Comparison of ENCODE assay signal across 1 cellular context in the genomic region with DNA sequence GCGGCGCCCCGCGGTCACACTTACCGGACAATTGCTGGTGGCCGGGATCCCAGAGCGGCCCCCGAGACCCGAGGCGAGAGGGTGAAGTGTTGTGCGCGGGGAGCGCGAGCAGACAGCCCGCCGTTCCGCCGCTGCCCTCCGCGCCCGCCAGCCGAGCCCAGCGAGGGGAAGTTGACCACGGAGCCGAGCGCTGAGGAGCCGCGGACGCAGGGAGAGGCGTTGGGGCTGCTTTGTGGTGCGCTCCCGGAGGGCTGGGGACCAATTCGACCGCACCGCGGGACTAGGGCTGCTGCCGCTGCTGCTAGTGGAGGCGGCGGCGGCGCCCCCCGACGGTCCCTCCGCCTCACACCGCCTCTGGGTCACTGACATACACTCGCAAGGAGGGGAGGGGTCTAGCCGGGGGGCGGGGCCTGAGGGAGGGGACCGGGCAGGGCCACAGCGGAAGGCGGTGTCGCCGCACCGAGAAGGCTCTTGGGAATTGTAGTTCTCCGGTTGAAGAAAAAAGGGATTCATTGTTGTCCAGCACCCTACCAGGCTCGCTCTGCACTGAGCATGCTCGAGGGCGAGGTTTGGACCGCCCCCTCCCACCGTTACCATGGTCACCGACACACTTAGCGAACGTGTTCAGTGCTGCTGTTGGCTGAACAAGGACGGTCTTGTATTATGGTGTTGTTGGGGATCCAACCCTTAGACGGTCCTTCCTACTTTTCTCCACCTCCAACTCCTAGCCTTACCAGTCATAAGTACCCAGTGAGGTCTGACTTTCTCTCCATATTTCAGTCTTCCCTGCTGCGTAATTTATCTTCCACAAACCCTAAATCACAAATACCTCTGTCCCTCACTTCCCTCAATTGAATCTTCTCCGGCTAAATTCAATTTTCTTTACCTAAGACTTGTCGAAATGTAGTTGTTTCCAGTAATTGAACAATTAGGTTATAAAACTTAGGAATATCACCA.
TF ChIP-seq lines count a peak whose summit lies in the region.

A gene with protein sequence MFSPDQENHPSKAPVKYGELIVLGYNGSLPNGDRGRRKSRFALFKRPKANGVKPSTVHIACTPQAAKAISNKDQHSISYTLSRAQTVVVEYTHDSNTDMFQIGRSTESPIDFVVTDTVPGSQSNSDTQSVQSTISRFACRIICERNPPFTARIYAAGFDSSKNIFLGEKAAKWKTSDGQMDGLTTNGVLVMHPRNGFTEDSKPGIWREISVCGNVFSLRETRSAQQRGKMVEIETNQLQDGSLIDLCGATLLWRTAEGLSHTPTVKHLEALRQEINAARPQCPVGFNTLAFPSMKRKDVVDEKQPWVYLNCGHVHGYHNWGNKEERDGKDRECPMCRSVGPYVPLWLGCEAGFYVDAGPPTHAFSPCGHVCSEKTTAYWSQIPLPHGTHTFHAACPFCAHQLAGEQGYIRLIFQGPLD (minus strand): TSS at position 364 of the 957 bp plus-strand sequence. CDS start 36,110 bp downstream, outside the sequence.

TF ChIP-seq in HepG2, 621 proteins besides CTCF, POLR2A, EP300 and RAD21 (continued from another document and continues in another):
- TF ChIP-seq, protein P1, sequence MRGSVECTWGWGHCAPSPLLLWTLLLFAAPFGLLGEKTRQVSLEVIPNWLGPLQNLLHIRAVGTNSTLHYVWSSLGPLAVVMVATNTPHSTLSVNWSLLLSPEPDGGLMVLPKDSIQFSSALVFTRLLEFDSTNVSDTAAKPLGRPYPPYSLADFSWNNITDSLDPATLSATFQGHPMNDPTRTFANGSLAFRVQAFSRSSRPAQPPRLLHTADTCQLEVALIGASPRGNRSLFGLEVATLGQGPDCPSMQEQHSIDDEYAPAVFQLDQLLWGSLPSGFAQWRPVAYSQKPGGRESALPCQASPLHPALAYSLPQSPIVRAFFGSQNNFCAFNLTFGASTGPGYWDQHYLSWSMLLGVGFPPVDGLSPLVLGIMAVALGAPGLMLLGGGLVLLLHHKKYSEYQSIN (CRISPR knock-in tag; IDR thresholded peaks at IDR 0.05; ENCODE audit: borderline replicate concordance) = no peak
- TF ChIP-seq ZNF12 (CRISPR knock-in tag; IDR thresholded peaks at IDR 0.05) (peak; percentile 64), ZFP62 (CRISPR knock-in tag; IDR thresholded peaks at IDR 0.05) (no peak), PHF21A (CRISPR knock-in tag; IDR thresholded peaks at IDR 0.05) (no peak), ZNF644 (CRISPR knock-in tag; IDR thresholded peaks at IDR 0.05; ENCODE audit: low read depth) (no peak), ZNF557 (CRISPR knock-in tag; IDR thresholded peaks at IDR 0.05) (no peak), PPARG (CRISPR knock-in tag; conservative IDR thresholded peaks at IDR 0.05) (peak; percentile 7), NCOA2 (CRISPR knock-in tag; IDR thresholded peaks at IDR 0.05) (peak; percentile 38), MYC (CRISPR knock-in tag; IDR thresholded peaks at IDR 0.05; ENCODE audit: borderline replicate concordance) (peak; percentile 30), RBM39 (IDR thresholded peaks at IDR 0.05; ENCODE audit: low read depth, low read length, poor library complexity, severe bottlenecking) (peak; percentile 79), HNRNPLL (IDR thresholded peaks at IDR 0.05; ENCODE audit: low read depth, low read length, poor library complexity, severe bottlenecking) (peak; percentile 82), ELF1 (CRISPR knock-in tag; IDR thresholded peaks at IDR 0.05) (peak; percentile 85), SOX13 (IDR thresholded peaks at IDR 0.05) (no peak; the same call in 1 of the 2 replicates), SOX13 (CRISPR knock-in tag; conservative IDR thresholded peaks at IDR 0.05 in 1 of 2, IDR thresholded peaks at IDR 0.05 in 1 of 2) (peak in 1 of 2 experiments; percentile 54; a peak in 1 of 4 replicates), ZNF709 (CRISPR knock-in tag; IDR thresholded peaks at IDR 0.05) (peak; percentile 88), NFYB (CRISPR knock-in tag; IDR thresholded peaks at IDR 0.05) (no peak), ZNF431 (CRISPR knock-in tag; IDR thresholded peaks at IDR 0.05; ENCODE audit: borderline replicate concordance, low read depth) (peak; percentile 62; the same call in 1 of the 2 replicates), ATF1 (CRISPR knock-in tag; IDR thresholded peaks at IDR 0.05) (no peak), DNMT1 (CRISPR knock-in tag; IDR thresholded peaks at IDR 0.05) (peak; percentile 92; the same call in 1 of the 2 replicates), ZNF564 (CRISPR knock-in tag; IDR thresholded peaks at IDR 0.05) (peak; percentile 61; the same call in 1 of the 2 replicates), ARNTL (CRISPR knock-in tag; IDR thresholded peaks at IDR 0.05) (peak; percentile 62; the same call in 1 of the 2 replicates), ZNF775 (CRISPR knock-in tag; IDR thresholded peaks at IDR 0.05; ENCODE audit: borderline replicate concordance) (0 out of 2 replicates have a peak, but pooled peaks have one; percentile 79), NFE2L2 (IDR thresholded peaks at IDR 0.05; ENCODE audit: low read length) (no peak), SMARCC2 (IDR thresholded peaks at IDR 0.05) (no peak), ZNF317 (CRISPR knock-in tag; IDR thresholded peaks at IDR 0.05) (peak; percentile 92), DNMT3B (CRISPR knock-in tag; conservative IDR thresholded peaks at IDR 0.05) (no peak), SIN3B (IDR thresholded peaks at IDR 0.05; ENCODE audit: low read length) (no peak), CEBPB (IDR thresholded peaks at IDR 0.05; ENCODE audit: borderline replicate concordance, low read depth, low read length) (no peak), TBP (CRISPR knock-in tag; IDR thresholded peaks at IDR 0.05) (no peak), ZMAT3 (CRISPR knock-in tag; conservative IDR thresholded peaks at IDR 0.05) (peak; percentile 98), ZNF235 (CRISPR knock-in tag; IDR thresholded peaks at IDR 0.05; ENCODE audit: borderline replicate concordance) (peak; percentile 73; the same call in 1 of the 2 replicates), GATAD1 (CRISPR knock-in tag; IDR thresholded peaks at IDR 0.05) (peak; percentile 42; the same call in 1 of the 2 replicates), ZNF737 (CRISPR knock-in tag; IDR thresholded peaks at IDR 0.05; ENCODE audit: borderline replicate concordance) (no peak), PAWR (CRISPR knock-in tag; IDR thresholded peaks at IDR 0.05; ENCODE audit: borderline replicate concordance) (no peak), ARNT2 (CRISPR knock-in tag; IDR thresholded peaks at IDR 0.05; ENCODE audit: low read depth) (peak; percentile 69; the same call in 1 of the 2 replicates), ZFP37 (CRISPR knock-in tag; IDR thresholded peaks at IDR 0.05; ENCODE audit: borderline replicate concordance) (no peak), PHB2 (IDR thresholded peaks at IDR 0.05; ENCODE audit: partially characterized antibody) (no peak)
- TF ChIP-seq, protein P2, sequence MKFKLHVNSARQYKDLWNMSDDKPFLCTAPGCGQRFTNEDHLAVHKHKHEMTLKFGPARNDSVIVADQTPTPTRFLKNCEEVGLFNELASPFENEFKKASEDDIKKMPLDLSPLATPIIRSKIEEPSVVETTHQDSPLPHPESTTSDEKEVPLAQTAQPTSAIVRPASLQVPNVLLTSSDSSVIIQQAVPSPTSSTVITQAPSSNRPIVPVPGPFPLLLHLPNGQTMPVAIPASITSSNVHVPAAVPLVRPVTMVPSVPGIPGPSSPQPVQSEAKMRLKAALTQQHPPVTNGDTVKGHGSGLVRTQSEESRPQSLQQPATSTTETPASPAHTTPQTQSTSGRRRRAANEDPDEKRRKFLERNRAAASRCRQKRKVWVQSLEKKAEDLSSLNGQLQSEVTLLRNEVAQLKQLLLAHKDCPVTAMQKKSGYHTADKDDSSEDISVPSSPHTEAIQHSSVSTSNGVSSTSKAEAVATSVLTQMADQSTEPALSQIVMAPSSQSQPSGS (CRISPR knock-in tag; IDR thresholded peaks at IDR 0.05) = 0 out of 2 replicates have a peak, but pooled peaks have one; percentile 57
- TF ChIP-seq, protein P3, sequence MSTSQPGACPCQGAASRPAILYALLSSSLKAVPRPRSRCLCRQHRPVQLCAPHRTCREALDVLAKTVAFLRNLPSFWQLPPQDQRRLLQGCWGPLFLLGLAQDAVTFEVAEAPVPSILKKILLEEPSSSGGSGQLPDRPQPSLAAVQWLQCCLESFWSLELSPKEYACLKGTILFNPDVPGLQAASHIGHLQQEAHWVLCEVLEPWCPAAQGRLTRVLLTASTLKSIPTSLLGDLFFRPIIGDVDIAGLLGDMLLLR (CRISPR knock-in tag; IDR thresholded peaks at IDR 0.05) = no peak; the same call in 1 of the 2 replicates
- TF ChIP-seq, protein P4, sequence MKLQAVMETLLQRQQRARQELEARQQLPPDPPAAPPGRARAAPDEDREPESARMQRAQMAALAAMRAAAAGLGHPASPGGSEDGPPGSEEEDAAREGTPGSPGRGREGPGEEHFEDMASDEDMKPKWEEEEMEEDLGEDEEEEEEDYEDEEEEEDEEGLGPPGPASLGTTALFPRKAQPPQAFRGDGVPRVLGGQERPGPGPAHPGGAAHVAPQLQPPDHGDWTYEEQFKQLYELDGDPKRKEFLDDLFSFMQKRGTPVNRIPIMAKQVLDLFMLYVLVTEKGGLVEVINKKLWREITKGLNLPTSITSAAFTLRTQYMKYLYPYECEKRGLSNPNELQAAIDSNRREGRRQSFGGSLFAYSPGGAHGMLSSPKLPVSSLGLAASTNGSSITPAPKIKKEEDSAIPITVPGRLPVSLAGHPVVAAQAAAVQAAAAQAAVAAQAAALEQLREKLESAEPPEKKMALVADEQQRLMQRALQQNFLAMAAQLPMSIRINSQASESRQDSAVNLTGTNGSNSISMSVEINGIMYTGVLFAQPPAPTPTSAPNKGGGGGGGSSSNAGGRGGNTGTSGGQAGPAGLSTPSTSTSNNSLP (IDR thresholded peaks at IDR 0.05; ENCODE audit: low read depth, low read length) = no peak
- TF ChIP-seq, protein P5, sequence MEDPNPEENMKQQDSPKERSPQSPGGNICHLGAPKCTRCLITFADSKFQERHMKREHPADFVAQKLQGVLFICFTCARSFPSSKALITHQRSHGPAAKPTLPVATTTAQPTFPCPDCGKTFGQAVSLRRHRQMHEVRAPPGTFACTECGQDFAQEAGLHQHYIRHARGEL (CRISPR knock-in tag; IDR thresholded peaks at IDR 0.05) = no peak
- TF ChIP-seq, protein P6, sequence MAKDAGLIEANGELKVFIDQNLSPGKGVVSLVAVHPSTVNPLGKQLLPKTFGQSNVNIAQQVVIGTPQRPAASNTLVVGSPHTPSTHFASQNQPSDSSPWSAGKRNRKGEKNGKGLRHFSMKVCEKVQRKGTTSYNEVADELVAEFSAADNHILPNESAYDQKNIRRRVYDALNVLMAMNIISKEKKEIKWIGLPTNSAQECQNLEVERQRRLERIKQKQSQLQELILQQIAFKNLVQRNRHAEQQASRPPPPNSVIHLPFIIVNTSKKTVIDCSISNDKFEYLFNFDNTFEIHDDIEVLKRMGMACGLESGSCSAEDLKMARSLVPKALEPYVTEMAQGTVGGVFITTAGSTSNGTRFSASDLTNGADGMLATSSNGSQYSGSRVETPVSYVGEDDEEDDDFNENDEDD (CRISPR knock-in tag; IDR thresholded peaks at IDR 0.05; ENCODE audit: borderline replicate concordance) = peak; percentile 6; the same call in 1 of the 2 replicates
- TF ChIP-seq, protein P7, sequence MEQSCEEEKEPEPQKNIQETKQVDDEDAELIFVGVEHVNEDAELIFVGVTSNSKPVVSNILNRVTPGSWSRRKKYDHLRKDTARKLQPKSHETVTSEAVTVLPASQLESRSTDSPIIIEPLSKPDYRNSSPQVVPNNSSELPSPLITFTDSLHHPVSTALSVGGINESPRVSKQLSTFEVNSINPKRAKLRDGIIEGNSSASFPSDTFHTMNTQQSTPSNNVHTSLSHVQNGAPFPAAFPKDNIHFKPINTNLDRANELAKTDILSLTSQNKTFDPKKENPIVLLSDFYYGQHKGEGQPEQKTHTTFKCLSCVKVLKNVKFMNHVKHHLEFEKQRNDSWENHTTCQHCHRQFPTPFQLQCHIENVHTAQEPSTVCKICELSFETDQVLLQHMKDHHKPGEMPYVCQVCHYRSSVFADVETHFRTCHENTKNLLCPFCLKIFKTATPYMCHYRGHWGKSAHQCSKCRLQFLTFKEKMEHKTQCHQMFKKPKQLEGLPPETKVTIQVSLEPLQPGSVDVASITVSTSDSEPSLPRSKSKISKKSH (CRISPR knock-in tag; IDR thresholded peaks at IDR 0.05; ENCODE audit: borderline replicate concordance) = peak; percentile 48; the same call in 1 of the 2 replicates
- TF ChIP-seq, protein P8, sequence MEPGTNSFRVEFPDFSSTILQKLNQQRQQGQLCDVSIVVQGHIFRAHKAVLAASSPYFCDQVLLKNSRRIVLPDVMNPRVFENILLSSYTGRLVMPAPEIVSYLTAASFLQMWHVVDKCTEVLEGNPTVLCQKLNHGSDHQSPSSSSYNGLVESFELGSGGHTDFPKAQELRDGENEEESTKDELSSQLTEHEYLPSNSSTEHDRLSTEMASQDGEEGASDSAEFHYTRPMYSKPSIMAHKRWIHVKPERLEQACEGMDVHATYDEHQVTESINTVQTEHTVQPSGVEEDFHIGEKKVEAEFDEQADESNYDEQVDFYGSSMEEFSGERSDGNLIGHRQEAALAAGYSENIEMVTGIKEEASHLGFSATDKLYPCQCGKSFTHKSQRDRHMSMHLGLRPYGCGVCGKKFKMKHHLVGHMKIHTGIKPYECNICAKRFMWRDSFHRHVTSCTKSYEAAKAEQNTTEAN (CRISPR knock-in tag; conservative IDR thresholded peaks at IDR 0.05) = no peak
- TF ChIP-seq, protein P9, sequence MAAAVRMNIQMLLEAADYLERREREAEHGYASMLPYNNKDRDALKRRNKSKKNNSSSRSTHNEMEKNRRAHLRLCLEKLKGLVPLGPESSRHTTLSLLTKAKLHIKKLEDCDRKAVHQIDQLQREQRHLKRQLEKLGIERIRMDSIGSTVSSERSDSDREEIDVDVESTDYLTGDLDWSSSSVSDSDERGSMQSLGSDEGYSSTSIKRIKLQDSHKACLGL (CRISPR knock-in tag; IDR thresholded peaks at IDR 0.05) = peak; percentile 54; the same call in 1 of the 2 replicates
- TF ChIP-seq, protein P10, sequence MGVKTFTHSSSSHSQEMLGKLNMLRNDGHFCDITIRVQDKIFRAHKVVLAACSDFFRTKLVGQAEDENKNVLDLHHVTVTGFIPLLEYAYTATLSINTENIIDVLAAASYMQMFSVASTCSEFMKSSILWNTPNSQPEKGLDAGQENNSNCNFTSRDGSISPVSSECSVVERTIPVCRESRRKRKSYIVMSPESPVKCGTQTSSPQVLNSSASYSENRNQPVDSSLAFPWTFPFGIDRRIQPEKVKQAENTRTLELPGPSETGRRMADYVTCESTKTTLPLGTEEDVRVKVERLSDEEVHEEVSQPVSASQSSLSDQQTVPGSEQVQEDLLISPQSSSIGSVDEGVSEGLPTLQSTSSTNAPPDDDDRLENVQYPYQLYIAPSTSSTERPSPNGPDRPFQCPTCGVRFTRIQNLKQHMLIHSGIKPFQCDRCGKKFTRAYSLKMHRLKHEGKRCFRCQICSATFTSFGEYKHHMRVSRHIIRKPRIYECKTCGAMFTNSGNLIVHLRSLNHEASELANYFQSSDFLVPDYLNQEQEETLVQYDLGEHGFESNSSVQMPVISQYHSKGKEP (CRISPR knock-in tag; IDR thresholded peaks at IDR 0.05) = no peak
- TF ChIP-seq, protein P11, sequence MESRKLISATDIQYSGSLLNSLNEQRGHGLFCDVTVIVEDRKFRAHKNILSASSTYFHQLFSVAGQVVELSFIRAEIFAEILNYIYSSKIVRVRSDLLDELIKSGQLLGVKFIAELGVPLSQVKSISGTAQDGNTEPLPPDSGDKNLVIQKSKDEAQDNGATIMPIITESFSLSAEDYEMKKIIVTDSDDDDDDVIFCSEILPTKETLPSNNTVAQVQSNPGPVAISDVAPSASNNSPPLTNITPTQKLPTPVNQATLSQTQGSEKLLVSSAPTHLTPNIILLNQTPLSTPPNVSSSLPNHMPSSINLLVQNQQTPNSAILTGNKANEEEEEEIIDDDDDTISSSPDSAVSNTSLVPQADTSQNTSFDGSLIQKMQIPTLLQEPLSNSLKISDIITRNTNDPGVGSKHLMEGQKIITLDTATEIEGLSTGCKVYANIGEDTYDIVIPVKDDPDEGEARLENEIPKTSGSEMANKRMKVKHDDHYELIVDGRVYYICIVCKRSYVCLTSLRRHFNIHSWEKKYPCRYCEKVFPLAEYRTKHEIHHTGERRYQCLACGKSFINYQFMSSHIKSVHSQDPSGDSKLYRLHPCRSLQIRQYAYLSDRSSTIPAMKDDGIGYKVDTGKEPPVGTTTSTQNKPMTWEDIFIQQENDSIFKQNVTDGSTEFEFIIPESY (CRISPR knock-in tag; IDR thresholded peaks at IDR 0.05) = no peak
